ENCODE assay signal across 9 cellular contexts in the genomic region with DNA sequence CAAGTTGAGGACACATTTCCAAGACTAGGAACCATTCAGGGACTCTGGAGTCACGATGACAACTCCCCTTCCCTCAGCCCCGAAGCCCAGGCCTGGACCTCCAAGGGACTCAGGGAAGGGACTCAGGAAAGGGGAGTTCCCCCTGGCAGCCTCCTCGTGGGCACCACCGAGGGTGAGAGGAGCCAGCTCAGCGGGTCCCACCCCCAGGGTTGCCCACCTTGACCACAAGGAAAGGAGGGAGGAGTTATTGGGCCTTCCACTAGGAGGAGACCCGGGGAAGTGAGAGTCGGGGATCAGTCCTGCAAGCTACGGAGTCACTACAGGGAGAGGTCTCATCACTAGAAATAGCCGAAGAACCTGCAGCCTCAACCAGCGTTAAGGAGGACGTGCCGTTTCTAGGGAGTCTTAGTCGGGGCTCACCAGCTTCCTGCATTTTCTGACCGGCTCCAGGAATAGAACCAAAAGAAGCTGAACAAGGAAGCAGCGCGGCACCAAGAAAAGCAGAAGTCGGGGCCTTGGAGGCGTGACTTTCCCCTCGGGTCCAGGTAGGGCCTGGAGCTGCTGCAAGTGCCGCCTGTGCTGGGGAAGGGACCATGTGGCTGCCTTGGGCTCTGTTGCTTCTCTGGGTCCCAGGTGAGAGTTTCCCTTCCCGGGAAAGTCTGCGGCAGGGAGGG. TPM values are rescaled to one million over a fixed set of nuclear protein-coding genes. Genes with fewer than 3 reads are reported as not detected.
DNase-seq lines count a peak whose midpoint lies in the region; ATAC-seq, FAIRE-seq and TF ChIP-seq lines count a peak whose summit lies in the region.
"Had no signal": no experiment of that assay in that cellular context is flagged by ENCODE, and none has a peak within 500 bp of the region (broad histone marks: within the 10 kb centered on the region; RNA-seq: fewer than 3 reads in every experiment).

A gene (plus strand): TSS at position 524 of the 674 bp plus-strand sequence. CDS start 70 bp downstream, at position 594.

- peaks cover 9% of the 10 kb centered on the region for H3K4me1 ChIP-seq in left ventricle myocardium inferior
- peaks cover 0 to 5% (median 0%) of the 10 kb centered on the region in 4 donors for H3K4me1 ChIP-seq in sigmoid colon

- H3K36me3 ChIP-seq in left ventricle myocardium inferior (no peaks in the 10 kb centered on the region), sigmoid colon (no peaks in the 10 kb centered on the region)

- TF ChIP-seq EP300 in sigmoid colon (IDR thresholded peaks at IDR 0.05): no peak

- TF ChIP-seq CTCF in left ventricle myocardium inferior (IDR thresholded peaks at IDR 0.05; ENCODE audit: borderline replicate concordance) (no peak), sigmoid colon (IDR thresholded peaks at IDR 0.05) (no peak)

- TF ChIP-seq POLR2A in GM12892 (IDR thresholded peaks at IDR 0.05; ENCODE audit: low read depth, low read length): peak; percentile 59
- no peak for TF ChIP-seq POLR2A in sigmoid colon (IDR thresholded peaks at IDR 0.05)

- H3K27me3 ChIP-seq in left ventricle myocardium inferior (ENCODE audit: low read depth): peaks cover 65% of the 10 kb centered on the region
- peaks cover 4 to 52% (median 34%) of the 10 kb centered on the region in 3 donors for H3K27me3 ChIP-seq in sigmoid colon

- intact Hi-C loops in left ventricle myocardium inferior (cut with micrococcal nuclease): no loop called here
- intact Hi-C loops in sigmoid colon (cut with DNase I): no loop called here

- H3K4me3 ChIP-seq in left ventricle myocardium inferior: peak within 1 kb of the TSS; percentile 53
- peak within 1 kb of the TSS in 3 of 4 donors; percentile 16 to 32 (median 22) for H3K4me3 ChIP-seq in sigmoid colon

- H3K9me3 ChIP-seq in left ventricle myocardium inferior (replicated peaks) (no peaks in the 10 kb centered on the region), sigmoid colon (no peaks in the 10 kb centered on the region)

- WGBS in sigmoid colon, 2 donors: 20 to 33% methylated on average over 22 of the region's 22 CpGs

- H3K27ac ChIP-seq in left ventricle myocardium inferior (replicated peaks) (peak within 1 kb of the TSS; percentile 30), sigmoid colon (peak within 1 kb of the TSS in 3 of 4 donors; percentile 8 to 59 (median 52))
- H3K27ac ChIP-seq: RWPE1 had no signal

- DNase-seq in GM12892 (ENCODE audit: insufficient read length): no peak
- DNase-seq in SKM-1 (lab: John Stamatoyannopoulos, UW; ENCODE audit: unreplicated experiment): peak; percentile 69
- peak; percentile 55 for DNase-seq in left ventricle myocardium inferior
- no peak for DNase-seq in sigmoid colon
- DNase-seq in NCI-H510A (lab: John Stamatoyannopoulos, UW): no peak
- no peak for DNase-seq in middle frontal gyrus (ENCODE audit: extremely low spot score, low spot score)

- ATAC-seq in GM21515 (IDR thresholded peaks at IDR 0.05; ENCODE audit: unreplicated experiment) (no peak), HG02763 (IDR thresholded peaks at IDR 0.05; ENCODE audit: unreplicated experiment) (no peak)

- FAIRE-seq in GM12892 (lab: Jason Lieb, UNC): no peak

RNA-seq across cellular contexts. Expression of the gene that starts here (rescaled TPM):
- polyA plus RNA-seq in GM12892 (2012; ENCODE audit: missing spikeins): 70.3 TPM
- total RNA-seq in left ventricle myocardium inferior (1.2 TPM), sigmoid colon (1 to 10 TPM; 2.9 to 6.9 (median 3.3) TPM)
- 10 to 100 TPM in 2 of 3 donors, 1 to 10 TPM in 1; 4.8 to 33.5 (median 10.9) TPM for polyA plus RNA-seq in sigmoid colon

Comparison
In these comparisons a context has a peak if more than half of its experiments do, and no peak if none do; other contexts are left out.
1. DNase-seq: peak in SKM-1 (single experiment) and left ventricle myocardium inferior (single experiment); none in GM12892 (single experiment), sigmoid colon (single experiment), NCI-H510A (single experiment) and middle frontal gyrus (single experiment).